8 cellular contexts compared by ENCODE assay signal in genomic region chrX:118420462-118420861, GRCh38.
DNase-seq lines count a peak whose midpoint lies in the region; ATAC-seq and TF ChIP-seq lines count a peak whose summit lies in the region.

No MANE protein-coding gene starts in this region.

- no peak overlapping the region for H3K4me3 ChIP-seq in gastroesophageal sphincter
- H3K4me3 ChIP-seq in tibial artery, result no peak overlapping the region
- H3K4me3 ChIP-seq in ovary, result no peak overlapping the region

- intact Hi-C loops in tibial artery (cut with DNase I; ENCODE audit: low total_unique reads), result no loop called here
- intact Hi-C loops in ovary (cut with DNase I), result no loop called here

- H3K4me1 ChIP-seq in gastroesophageal sphincter (no peaks in the 10 kb centered on the region), tibial artery (no peaks in the 10 kb centered on the region), ovary (ENCODE audit: insufficient read depth) (no peaks in the 10 kb centered on the region)

- ATAC-seq in GM19452 (IDR thresholded peaks at IDR 0.05; ENCODE audit: unreplicated experiment) (peak; percentile 55), gastroesophageal sphincter (peak; percentile 48), HG03520 (IDR thresholded peaks at IDR 0.05; ENCODE audit: unreplicated experiment) (no peak)

- H3K27ac ChIP-seq in gastroesophageal sphincter (peak overlapping the region in 3 of 4 donors; percentile 28 to 45 (median 37)), tibial artery (no peak overlapping the region), ovary (no peak overlapping the region)

- TF ChIP-seq CTCF in gastroesophageal sphincter (IDR thresholded peaks at IDR 0.05) (no peak), tibial artery (IDR thresholded peaks at IDR 0.05) (no peak), ovary (IDR thresholded peaks at IDR 0.05) (no peak)

- H3K27me3 ChIP-seq in gastroesophageal sphincter (no peaks in the 10 kb centered on the region), tibial artery (no peaks in the 10 kb centered on the region), ovary (no peaks in the 10 kb centered on the region)

- H3K36me3 ChIP-seq in gastroesophageal sphincter (no peaks in the 10 kb centered on the region), tibial artery (peaks cover 0 to 15% (median 0%) of the 10 kb centered on the region in 3 donors), ovary (no peaks in the 10 kb centered on the region)

- WGBS in gastroesophageal sphincter (ENCODE audit: low coverage in 1 of 2), 2 donors, result 29 to 49% methylated on average over 1 to 4 of the region's 5 CpGs
- WGBS in ovary, 3 donors, result 38 to 51% (median 45%) methylated on average over 5 of the region's 5 CpGs

- TF ChIP-seq POLR2A in gastroesophageal sphincter (IDR thresholded peaks at IDR 0.05) (no peak), ovary (IDR thresholded peaks at IDR 0.05) (no peak)

- DNase-seq in AG08396 (ENCODE audit: low spot score) (peak; percentile 3), NAMALWA (ENCODE audit: low spot score) (peak; percentile 1), tibial artery (no peak), ovary (no peak)
- no peak for DNase-seq in activated naive CD4-positive, alpha-beta T cell treated with Interleukin-2 at 50 U/mL for 16 hours

- TF ChIP-seq EP300 in gastroesophageal sphincter (IDR thresholded peaks at IDR 0.05), result no peak
- no peak for TF ChIP-seq EP300 in ovary (IDR thresholded peaks at IDR 0.05)

- H3K9me3 ChIP-seq in gastroesophageal sphincter, result no peaks in the 10 kb centered on the region
- H3K9me3 ChIP-seq in tibial artery, result no peaks in the 10 kb centered on the region
- H3K9me3 ChIP-seq in ovary, result no peaks in the 10 kb centered on the region

Comparison
In these comparisons a context has a peak if more than half of its experiments do, and no peak if none do; other contexts are left out.
1. DNase-seq: peak in AG08396 (single experiment) and NAMALWA (single experiment); none in tibial artery (0 of 2), activated naive CD4-positive, alpha-beta T cell treated with Interleukin-2 at 50 U/mL for 16 hours (single experiment) and ovary (0 of 5).
2. H3K27ac ChIP-seq: peak in gastroesophageal sphincter (3 of 4); none in tibial artery (0 of 2) and ovary (0 of 2).